ENCODE assay signal across 1 cellular context in the genomic region with DNA sequence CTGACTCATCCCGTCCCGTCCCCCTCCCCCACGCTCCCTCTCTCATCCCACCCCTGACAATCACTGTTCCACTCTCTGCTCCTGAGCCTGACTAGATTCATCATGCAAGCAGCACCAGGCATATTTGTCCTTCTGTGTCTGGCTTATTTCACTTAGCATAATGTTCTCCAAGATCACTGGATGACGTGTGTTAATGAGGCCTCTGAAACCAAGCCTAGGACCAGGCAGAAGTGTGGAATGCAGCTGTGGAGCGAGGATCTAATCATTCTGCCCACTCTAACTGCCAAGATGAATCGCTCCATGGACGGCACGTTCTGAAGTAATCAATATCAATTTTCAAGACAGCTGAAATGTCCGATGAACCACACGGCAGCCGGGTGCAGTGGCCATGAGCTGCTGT.
TF ChIP-seq lines count a peak whose summit lies in the region.

No MANE protein-coding gene starts in this region.

TF ChIP-seq in GM23338, 12 proteins besides CTCF, POLR2A, EP300 and RAD21 (continued from another document):
- TF ChIP-seq, protein P1, sequence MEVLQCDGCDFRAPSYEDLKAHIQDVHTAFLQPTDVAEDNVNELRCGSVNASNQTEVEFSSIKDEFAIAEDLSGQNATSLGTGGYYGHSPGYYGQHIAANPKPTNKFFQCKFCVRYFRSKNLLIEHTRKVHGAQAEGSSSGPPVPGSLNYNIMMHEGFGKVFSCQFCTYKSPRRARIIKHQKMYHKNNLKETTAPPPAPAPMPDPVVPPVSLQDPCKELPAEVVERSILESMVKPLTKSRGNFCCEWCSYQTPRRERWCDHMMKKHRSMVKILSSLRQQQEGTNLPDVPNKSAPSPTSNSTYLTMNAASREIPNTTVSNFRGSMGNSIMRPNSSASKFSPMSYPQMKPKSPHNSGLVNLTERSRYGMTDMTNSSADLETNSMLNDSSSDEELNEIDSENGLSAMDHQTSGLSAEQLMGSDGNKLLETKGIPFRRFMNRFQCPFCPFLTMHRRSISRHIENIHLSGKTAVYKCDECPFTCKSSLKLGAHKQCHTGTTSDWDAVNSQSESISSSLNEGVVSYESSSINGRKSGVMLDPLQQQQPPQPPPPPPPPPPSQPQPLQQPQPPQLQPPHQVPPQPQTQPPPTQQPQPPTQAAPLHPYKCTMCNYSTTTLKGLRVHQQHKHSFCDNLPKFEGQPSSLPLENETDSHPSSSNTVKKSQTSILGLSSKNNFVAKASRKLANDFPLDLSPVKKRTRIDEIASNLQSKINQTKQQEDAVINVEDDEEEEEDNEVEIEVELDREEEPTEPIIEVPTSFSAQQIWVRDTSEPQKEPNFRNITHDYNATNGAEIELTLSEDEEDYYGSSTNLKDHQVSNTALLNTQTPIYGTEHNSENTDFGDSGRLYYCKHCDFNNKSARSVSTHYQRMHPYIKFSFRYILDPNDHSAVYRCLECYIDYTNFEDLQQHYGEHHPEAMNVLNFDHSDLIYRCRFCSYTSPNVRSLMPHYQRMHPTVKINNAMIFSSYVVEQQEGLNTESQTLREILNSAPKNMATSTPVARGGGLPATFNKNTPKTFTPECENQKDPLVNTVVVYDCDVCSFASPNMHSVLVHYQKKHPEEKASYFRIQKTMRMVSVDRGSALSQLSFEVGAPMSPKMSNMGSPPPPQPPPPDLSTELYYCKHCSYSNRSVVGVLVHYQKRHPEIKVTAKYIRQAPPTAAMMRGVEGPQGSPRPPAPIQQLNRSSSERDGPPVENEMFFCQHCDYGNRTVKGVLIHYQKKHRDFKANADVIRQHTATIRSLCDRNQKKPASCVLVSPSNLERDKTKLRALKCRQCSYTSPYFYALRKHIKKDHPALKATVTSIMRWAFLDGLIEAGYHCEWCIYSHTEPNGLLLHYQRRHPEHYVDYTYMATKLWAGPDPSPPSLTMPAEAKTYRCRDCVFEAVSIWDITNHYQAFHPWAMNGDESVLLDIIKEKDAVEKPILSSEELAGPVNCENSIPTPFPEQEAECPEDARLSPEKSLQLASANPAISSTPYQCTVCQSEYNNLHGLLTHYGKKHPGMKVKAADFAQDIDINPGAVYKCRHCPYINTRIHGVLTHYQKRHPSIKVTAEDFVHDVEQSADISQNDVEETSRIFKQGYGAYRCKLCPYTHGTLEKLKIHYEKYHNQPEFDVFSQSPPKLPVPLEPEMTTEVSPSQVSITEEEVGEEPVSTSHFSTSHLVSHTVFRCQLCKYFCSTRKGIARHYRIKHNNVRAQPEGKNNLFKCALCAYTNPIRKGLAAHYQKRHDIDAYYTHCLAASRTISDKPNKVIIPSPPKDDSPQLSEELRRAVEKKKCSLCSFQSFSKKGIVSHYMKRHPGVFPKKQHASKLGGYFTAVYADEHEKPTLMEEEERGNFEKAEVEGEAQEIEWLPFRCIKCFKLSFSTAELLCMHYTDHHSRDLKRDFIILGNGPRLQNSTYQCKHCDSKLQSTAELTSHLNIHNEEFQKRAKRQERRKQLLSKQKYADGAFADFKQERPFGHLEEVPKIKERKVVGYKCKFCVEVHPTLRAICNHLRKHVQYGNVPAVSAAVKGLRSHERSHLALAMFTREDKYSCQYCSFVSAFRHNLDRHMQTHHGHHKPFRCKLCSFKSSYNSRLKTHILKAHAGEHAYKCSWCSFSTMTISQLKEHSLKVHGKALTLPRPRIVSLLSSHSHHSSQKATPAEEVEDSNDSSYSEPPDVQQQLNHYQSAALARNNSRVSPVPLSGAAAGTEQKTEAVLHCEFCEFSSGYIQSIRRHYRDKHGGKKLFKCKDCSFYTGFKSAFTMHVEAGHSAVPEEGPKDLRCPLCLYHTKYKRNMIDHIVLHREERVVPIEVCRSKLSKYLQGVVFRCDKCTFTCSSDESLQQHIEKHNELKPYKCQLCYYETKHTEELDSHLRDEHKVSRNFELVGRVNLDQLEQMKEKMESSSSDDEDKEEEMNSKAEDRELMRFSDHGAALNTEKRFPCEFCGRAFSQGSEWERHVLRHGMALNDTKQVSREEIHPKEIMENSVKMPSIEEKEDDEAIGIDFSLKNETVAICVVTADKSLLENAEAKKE (CRISPR knock-in tag; IDR thresholded peaks at IDR 0.05), result no peak
